In the genomic region with DNA sequence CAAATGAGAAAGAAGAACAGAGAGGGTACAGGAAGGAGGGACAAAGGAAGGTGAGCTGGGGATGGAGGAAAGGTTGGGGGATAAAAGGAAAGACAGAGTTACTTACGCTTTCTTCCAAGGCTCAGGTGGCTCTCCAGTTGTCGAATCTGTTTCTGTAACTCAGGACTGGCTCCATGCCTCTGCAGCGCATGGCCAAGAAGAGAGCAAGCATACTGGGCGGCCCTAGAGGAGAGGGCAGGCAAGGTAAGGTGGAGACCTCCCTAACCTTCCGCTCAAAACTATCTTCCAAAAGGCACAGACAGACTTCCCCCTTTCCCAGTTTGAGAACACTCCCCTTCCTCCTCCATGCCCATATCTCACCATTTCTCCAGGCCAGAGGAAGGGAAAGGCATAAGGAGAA, we compare ENCODE assay signal across 2 cellular contexts.
TF ChIP-seq lines count a peak whose summit lies in the region.

No MANE protein-coding gene starts in this region.

TF ChIP-seq in SK-N-SH, 30 proteins besides CTCF, POLR2A, EP300 and RAD21:
- TF ChIP-seq, protein P1, sequence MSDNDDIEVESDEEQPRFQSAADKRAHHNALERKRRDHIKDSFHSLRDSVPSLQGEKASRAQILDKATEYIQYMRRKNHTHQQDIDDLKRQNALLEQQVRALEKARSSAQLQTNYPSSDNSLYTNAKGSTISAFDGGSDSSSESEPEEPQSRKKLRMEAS (IDR thresholded peaks at IDR 0.05; ENCODE audit: low read depth) = no peak
- no peak for TF ChIP-seq EZH2phosphoT487 (IDR thresholded peaks at IDR 0.05; ENCODE audit: borderline replicate concordance, low read depth)
- no peak for TF ChIP-seq RXRA (IDR thresholded peaks at IDR 0.05; ENCODE audit: borderline replicate concordance, low read depth)
- TF ChIP-seq, protein P2, sequence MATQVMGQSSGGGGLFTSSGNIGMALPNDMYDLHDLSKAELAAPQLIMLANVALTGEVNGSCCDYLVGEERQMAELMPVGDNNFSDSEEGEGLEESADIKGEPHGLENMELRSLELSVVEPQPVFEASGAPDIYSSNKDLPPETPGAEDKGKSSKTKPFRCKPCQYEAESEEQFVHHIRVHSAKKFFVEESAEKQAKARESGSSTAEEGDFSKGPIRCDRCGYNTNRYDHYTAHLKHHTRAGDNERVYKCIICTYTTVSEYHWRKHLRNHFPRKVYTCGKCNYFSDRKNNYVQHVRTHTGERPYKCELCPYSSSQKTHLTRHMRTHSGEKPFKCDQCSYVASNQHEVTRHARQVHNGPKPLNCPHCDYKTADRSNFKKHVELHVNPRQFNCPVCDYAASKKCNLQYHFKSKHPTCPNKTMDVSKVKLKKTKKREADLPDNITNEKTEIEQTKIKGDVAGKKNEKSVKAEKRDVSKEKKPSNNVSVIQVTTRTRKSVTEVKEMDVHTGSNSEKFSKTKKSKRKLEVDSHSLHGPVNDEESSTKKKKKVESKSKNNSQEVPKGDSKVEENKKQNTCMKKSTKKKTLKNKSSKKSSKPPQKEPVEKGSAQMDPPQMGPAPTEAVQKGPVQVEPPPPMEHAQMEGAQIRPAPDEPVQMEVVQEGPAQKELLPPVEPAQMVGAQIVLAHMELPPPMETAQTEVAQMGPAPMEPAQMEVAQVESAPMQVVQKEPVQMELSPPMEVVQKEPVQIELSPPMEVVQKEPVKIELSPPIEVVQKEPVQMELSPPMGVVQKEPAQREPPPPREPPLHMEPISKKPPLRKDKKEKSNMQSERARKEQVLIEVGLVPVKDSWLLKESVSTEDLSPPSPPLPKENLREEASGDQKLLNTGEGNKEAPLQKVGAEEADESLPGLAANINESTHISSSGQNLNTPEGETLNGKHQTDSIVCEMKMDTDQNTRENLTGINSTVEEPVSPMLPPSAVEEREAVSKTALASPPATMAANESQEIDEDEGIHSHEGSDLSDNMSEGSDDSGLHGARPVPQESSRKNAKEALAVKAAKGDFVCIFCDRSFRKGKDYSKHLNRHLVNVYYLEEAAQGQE (IDR thresholded peaks at IDR 0.05; ENCODE audit: low read depth, low read length) = no peak
- TF ChIP-seq GABPA (IDR thresholded peaks at IDR 0.05; ENCODE audit: low read depth) = no peak
- no peak for TF ChIP-seq TAF1 (IDR thresholded peaks at IDR 0.05; ENCODE audit: borderline replicate concordance, low read depth, low read length)
- TF ChIP-seq NRF1 (IDR thresholded peaks at IDR 0.05; ENCODE audit: low read depth, low read length) = no peak
- TF ChIP-seq MEF2A (IDR thresholded peaks at IDR 0.05; ENCODE audit: borderline replicate concordance, low read depth) = no peak
- TF ChIP-seq MXI1 (IDR thresholded peaks at IDR 0.05; ENCODE audit: low read depth, low read length) = no peak
- no peak for TF ChIP-seq FOXJ3 (CRISPR knock-in tag; IDR thresholded peaks at IDR 0.05)
- no peak for TF ChIP-seq POLR2AphosphoS5 (IDR thresholded peaks at IDR 0.05; ENCODE audit: low read depth, low read length)
- TF ChIP-seq RFX5 (IDR thresholded peaks at IDR 0.05; ENCODE audit: low read length) = no peak

TF ChIP-seq in SK-N-SH treated with all-trans-retinoic acid at 6 μM for 48 hours, 23 proteins besides CTCF, POLR2A, EP300 and RAD21 (continued from another document):
- TF ChIP-seq ZNF70 (CRISPR knock-in tag; IDR thresholded peaks at IDR 0.05) (no peak), GLIS3 (CRISPR knock-in tag; IDR thresholded peaks at IDR 0.05) (no peak), BACH2 (CRISPR knock-in tag; IDR thresholded peaks at IDR 0.05; ENCODE audit: borderline replicate concordance) (no peak), ZNF8 (CRISPR knock-in tag; IDR thresholded peaks at IDR 0.05) (no peak), ZC3H10 (CRISPR knock-in tag; IDR thresholded peaks at IDR 0.05) (no peak), CSDC2 (CRISPR knock-in tag; IDR thresholded peaks at IDR 0.05) (no peak), RARB (CRISPR knock-in tag; IDR thresholded peaks at IDR 0.05) (no peak), ESRRG (CRISPR knock-in tag; IDR thresholded peaks at IDR 0.05) (no peak)
- TF ChIP-seq, protein P3, sequence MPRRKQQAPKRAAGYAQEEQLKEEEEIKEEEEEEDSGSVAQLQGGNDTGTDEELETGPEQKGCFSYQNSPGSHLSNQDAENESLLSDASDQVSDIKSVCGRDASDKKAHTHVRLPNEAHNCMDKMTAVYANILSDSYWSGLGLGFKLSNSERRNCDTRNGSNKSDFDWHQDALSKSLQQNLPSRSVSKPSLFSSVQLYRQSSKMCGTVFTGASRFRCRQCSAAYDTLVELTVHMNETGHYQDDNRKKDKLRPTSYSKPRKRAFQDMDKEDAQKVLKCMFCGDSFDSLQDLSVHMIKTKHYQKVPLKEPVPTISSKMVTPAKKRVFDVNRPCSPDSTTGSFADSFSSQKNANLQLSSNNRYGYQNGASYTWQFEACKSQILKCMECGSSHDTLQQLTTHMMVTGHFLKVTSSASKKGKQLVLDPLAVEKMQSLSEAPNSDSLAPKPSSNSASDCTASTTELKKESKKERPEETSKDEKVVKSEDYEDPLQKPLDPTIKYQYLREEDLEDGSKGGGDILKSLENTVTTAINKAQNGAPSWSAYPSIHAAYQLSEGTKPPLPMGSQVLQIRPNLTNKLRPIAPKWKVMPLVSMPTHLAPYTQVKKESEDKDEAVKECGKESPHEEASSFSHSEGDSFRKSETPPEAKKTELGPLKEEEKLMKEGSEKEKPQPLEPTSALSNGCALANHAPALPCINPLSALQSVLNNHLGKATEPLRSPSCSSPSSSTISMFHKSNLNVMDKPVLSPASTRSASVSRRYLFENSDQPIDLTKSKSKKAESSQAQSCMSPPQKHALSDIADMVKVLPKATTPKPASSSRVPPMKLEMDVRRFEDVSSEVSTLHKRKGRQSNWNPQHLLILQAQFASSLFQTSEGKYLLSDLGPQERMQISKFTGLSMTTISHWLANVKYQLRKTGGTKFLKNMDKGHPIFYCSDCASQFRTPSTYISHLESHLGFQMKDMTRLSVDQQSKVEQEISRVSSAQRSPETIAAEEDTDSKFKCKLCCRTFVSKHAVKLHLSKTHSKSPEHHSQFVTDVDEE (CRISPR knock-in tag; IDR thresholded peaks at IDR 0.05) = no peak
- TF ChIP-seq, protein P4, sequence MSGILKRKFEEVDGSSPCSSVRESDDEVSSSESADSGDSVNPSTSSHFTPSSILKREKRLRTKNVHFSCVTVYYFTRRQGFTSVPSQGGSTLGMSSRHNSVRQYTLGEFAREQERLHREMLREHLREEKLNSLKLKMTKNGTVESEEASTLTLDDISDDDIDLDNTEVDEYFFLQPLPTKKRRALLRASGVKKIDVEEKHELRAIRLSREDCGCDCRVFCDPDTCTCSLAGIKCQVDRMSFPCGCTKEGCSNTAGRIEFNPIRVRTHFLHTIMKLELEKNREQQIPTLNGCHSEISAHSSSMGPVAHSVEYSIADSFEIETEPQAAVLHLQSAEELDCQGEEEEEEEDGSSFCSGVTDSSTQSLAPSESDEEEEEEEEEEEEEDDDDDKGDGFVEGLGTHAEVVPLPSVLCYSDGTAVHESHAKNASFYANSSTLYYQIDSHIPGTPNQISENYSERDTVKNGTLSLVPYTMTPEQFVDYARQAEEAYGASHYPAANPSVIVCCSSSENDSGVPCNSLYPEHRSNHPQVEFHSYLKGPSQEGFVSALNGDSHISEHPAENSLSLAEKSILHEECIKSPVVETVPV (CRISPR knock-in tag; IDR thresholded peaks at IDR 0.05) = no peak
- TF ChIP-seq, protein P5, sequence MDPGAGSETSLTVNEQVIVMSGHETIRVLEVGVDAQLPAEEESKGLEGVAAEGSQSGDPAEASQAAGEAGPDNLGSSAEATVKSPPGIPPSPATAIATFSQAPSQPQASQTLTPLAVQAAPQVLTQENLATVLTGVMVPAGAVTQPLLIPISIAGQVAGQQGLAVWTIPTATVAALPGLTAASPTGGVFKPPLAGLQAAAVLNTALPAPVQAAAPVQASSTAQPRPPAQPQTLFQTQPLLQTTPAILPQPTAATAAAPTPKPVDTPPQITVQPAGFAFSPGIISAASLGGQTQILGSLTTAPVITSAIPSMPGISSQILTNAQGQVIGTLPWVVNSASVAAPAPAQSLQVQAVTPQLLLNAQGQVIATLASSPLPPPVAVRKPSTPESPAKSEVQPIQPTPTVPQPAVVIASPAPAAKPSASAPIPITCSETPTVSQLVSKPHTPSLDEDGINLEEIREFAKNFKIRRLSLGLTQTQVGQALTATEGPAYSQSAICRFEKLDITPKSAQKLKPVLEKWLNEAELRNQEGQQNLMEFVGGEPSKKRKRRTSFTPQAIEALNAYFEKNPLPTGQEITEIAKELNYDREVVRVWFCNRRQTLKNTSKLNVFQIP (CRISPR knock-in tag; IDR thresholded peaks at IDR 0.05; ENCODE audit: borderline replicate concordance, low read depth) = no peak
- TF ChIP-seq, protein P6, sequence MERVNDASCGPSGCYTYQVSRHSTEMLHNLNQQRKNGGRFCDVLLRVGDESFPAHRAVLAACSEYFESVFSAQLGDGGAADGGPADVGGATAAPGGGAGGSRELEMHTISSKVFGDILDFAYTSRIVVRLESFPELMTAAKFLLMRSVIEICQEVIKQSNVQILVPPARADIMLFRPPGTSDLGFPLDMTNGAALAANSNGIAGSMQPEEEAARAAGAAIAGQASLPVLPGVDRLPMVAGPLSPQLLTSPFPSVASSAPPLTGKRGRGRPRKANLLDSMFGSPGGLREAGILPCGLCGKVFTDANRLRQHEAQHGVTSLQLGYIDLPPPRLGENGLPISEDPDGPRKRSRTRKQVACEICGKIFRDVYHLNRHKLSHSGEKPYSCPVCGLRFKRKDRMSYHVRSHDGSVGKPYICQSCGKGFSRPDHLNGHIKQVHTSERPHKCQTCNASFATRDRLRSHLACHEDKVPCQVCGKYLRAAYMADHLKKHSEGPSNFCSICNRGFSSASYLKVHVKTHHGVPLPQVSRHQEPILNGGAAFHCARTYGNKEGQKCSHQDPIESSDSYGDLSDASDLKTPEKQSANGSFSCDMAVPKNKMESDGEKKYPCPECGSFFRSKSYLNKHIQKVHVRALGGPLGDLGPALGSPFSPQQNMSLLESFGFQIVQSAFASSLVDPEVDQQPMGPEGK (CRISPR knock-in tag; IDR thresholded peaks at IDR 0.05; ENCODE audit: borderline replicate concordance) = no peak
